In genomic region chr15:48975713-48976419, GRCh38 we compare ENCODE assay signal across 8 cellular contexts. TPM values are rescaled to one million over a fixed set of nuclear protein-coding genes. Genes with fewer than 3 reads are reported as not detected.
DNase-seq lines count a peak whose midpoint lies in the region; ATAC-seq, FAIRE-seq and TF ChIP-seq lines count a peak whose summit lies in the region.

No MANE protein-coding gene starts in this region.

- intact Hi-C loops in activated CD4-positive, alpha-beta T cell treated with anti-CD3 and anti-CD28 coated beads, Interleukin-2, amount 10 ng/mL, durations not matched to agents 24 days and 14 days (cut with micrococcal nuclease): loop anchor here (1.0 kb wide), 1 partner anchor 114 kb away; no protein-coding TSS in a partner anchor
- intact Hi-C loops in HepG2 (cut with micrococcal nuclease; ENCODE audit: unreplicated experiment): loop anchor here (2.0 kb wide), 2 partner anchors 113 to 171 kb away; no protein-coding TSS in a partner anchor

- ATAC-seq in GM18907 (IDR thresholded peaks at IDR 0.05; ENCODE audit: unreplicated experiment) (peak; percentile 92), HG03159 (IDR thresholded peaks at IDR 0.05; ENCODE audit: unreplicated experiment) (peak; percentile 93), HepG2 (peak; percentile 94)

- peaks cover 6% of the 10 kb centered on the region for H3K27me3 Mint-ChIP-seq in activated CD4-positive, alpha-beta T cell treated with anti-CD3 and anti-CD28 coated beads, Interleukin-2, amount 10 ng/mL, durations not matched to agents 24 days and 14 days

- FAIRE-seq in HepG2 (lab: Jason Lieb, UNC): no peak

- H3K4me3 ChIP-seq in HepG2 (replicated peaks in 1 of 3; ENCODE audit: insufficient read depth in 1 of 3, low read depth in 2 of 3, low read length in 3 of 3): peak overlapping the region; percentile 69 to 80 (median 71)

- H3K27ac ChIP-seq in HepG2 (ENCODE audit: extremely low read length, insufficient read depth, low read length): peak overlapping the region; percentile 51

- H3K4me1 ChIP-seq in HepG2 (ENCODE audit: insufficient read depth, low read length): peaks cover 18% of the 10 kb centered on the region

- in situ Hi-C loops in HepG2 (cut with HindIII; ENCODE audit: extremely low pct_ligation_motif_present, low pct_unique_long_range_greater_than_20kb): no loop called here

- TF ChIP-seq POLR2A in HepG2 (IDR thresholded peaks at IDR 0.05; ENCODE audit: insufficient read depth in 1 of 2, low read depth in 2 of 2, low read length in 2 of 2): peak in 1 of 2 experiments; percentile 14; a peak in 2 of 4 replicates

- H4K20me1 ChIP-seq in HepG2 (ENCODE audit: insufficient read depth, low read length): no peaks in the 10 kb centered on the region

- peak; percentile 76 for TF ChIP-seq CTCF in HepG2 (CRISPR knock-in tag; IDR thresholded peaks at IDR 0.05)

- peak; percentile 86 for DNase-seq in AG08395 (ENCODE audit: low spot score)
- DNase-seq in NCI-H446 (lab: John Stamatoyannopoulos, UW): peak; percentile 31 to 87
- DNase-seq in activated CD4-positive, alpha-beta T cell treated with anti-CD3 and anti-CD28 coated beads, Interleukin-2, amount 10 ng/mL, durations not matched to agents 24 days and 14 days: peak; percentile 95
- DNase-seq in dedifferentiated amniotic fluid mesenchymal stem cell (ENCODE audit: extremely low spot score): peak; percentile 66
- peak; percentile 65 for DNase-seq in HepG2 (ENCODE audit: low spot score)
- DNase-seq in stimulated activated CD4-positive, alpha-beta T cell treated with anti-CD3 and anti-CD28 coated beads, Interleukin-2, amount 100 ng/mL, for 4 hours (ENCODE audit: low read depth): peak; percentile 50

- H3K4me2 ChIP-seq in HepG2 (ENCODE audit: low read depth, low read length): peak overlapping the region; percentile 98

- H3K4me3 Mint-ChIP-seq in activated CD4-positive, alpha-beta T cell treated with anti-CD3 and anti-CD28 coated beads, Interleukin-2, amount 10 ng/mL, durations not matched to agents 24 days and 14 days: peak overlapping the region; percentile 68

- peak overlapping the region; percentile 97 for H2AFZ ChIP-seq in HepG2 (ENCODE audit: low read length)

- TF ChIP-seq RAD21 in HepG2 (CRISPR knock-in tag; IDR thresholded peaks at IDR 0.05): peak; percentile 57

- H3K36me3 ChIP-seq in HepG2 (replicated peaks in 1 of 2; ENCODE audit: control insufficient read depth in 1 of 2, insufficient read depth in 2 of 2, low read length in 2 of 2): no peaks in the 10 kb centered on the region

- no peaks in the 10 kb centered on the region for H3K36me3 Mint-ChIP-seq in activated CD4-positive, alpha-beta T cell treated with anti-CD3 and anti-CD28 coated beads, Interleukin-2, amount 10 ng/mL, durations not matched to agents 24 days and 14 days (ENCODE audit: low read depth)

- 0% methylated on average over 13 of the region's 50 CpGs for WGBS in HepG2 (ENCODE audit: low lambda C conversion rate)

- peaks cover 2% of the 10 kb centered on the region for H3K4me1 Mint-ChIP-seq in activated CD4-positive, alpha-beta T cell treated with anti-CD3 and anti-CD28 coated beads, Interleukin-2, amount 10 ng/mL, durations not matched to agents 24 days and 14 days

- BruUV-seq in HepG2 (replicated peaks; lab: Mats Ljungman, UMichigan): TSS peak; percentile 80

- peak overlapping the region; percentile 41 for H3K27ac Mint-ChIP-seq in activated CD4-positive, alpha-beta T cell treated with anti-CD3 and anti-CD28 coated beads, Interleukin-2, amount 10 ng/mL, durations not matched to agents 24 days and 14 days

- TF ChIP-seq EP300 in HepG2 (IDR thresholded peaks at IDR 0.05; ENCODE audit: low read depth in 2 of 2, low read length in 2 of 2): no peak; a peak in 1 of 4 replicates
- no peak for TF ChIP-seq EP300 in HepG2 (CRISPR knock-in tag; IDR thresholded peaks at IDR 0.05; ENCODE audit: borderline replicate concordance)

- peaks cover under 1% of the 10 kb centered on the region for H3K9me3 Mint-ChIP-seq in activated CD4-positive, alpha-beta T cell treated with anti-CD3 and anti-CD28 coated beads, Interleukin-2, amount 10 ng/mL, durations not matched to agents 24 days and 14 days

- H3K9me3 ChIP-seq in HepG2 (ENCODE audit: low read length): no peaks in the 10 kb centered on the region

- CTCF ChIA-PET in HepG2 (lab: Yijun Ruan, JAX; ENCODE audit: low intra/inter-chr PET ratio, low total read pairs): no interaction called here

- peak overlapping the region; percentile 73 for H3K9ac ChIP-seq in HepG2 (ENCODE audit: insufficient read depth, low read depth, low read length)

- no peaks in the 10 kb centered on the region for H3K79me2 ChIP-seq in HepG2 (ENCODE audit: insufficient read depth, low read length)

- POLR2A ChIA-PET in HepG2 (lab: Yijun Ruan, JAX): interaction anchor here (0.8 to 2.0 kb wide), 5 partner anchors 12 to 194 kb away, joined by 3 to 10 read pairs (median 4); partner anchors contain the start of genes CEP152, GALK2, SECISBP2L and SHC4

- peaks cover 3 to 6% of the 10 kb centered on the region in 2 experiments; a peak in 3 of 5 replicates for H3K27me3 ChIP-seq in HepG2 (ENCODE audit: control insufficient read depth in 1 of 2, insufficient read depth in 2 of 2, low read length in 2 of 2)

TF ChIP-seq in HepG2, 621 proteins besides CTCF, POLR2A, EP300 and RAD21 (continues in another document):
- TF ChIP-seq SKI (IDR thresholded peaks at IDR 0.05; ENCODE audit: partially characterized antibody) (peak; percentile 77), ZFP91 (CRISPR knock-in tag; IDR thresholded peaks at IDR 0.05; ENCODE audit: borderline replicate concordance) (peak; percentile 62; the same call in 1 of the 2 replicates)

RNA-seq across cellular contexts. Expression of gene SHC4, which starts 12.1 kb away (rescaled TPM):
- 20.4 and 21.2 TPM in 2 replicates for total RNA-seq in activated CD4-positive, alpha-beta T cell treated with anti-CD3 and anti-CD28 coated beads, Interleukin-2, amount 10 ng/mL, durations not matched to agents 24 days and 14 days
- total RNA-seq in HepG2 (2016; rRNA removed; fragmentation: Illumina TruSeq; extraction: Trizol): 0.04 TPM in 2 replicates
- not detected in 2 replicates for total RNA-seq in HepG2 (2016; cell fraction: cytosol; rRNA removed; fragmentation: Illumina TruSeq; extraction: Trizol; ENCODE audit: low read depth)
- total RNA-seq in HepG2 (2016; cell fraction: insoluble cytoplasmic fraction; rRNA removed; fragmentation: Illumina TruSeq; extraction: Trizol): not detected in 2 replicates
- not detected in 2 replicates for total RNA-seq in HepG2 (2016; cell fraction: membrane; rRNA removed; fragmentation: Illumina TruSeq; extraction: Trizol)
- not detected in 2 replicates for total RNA-seq in HepG2 (2016; cell fraction: nucleus; rRNA removed; fragmentation: Illumina TruSeq; extraction: Trizol)
- polyA plus RNA-seq in HepG2 (2011; rRNA removed): 0.01 TPM in 1 of 2 replicates, not detected in the other
- not detected in 2 replicates for polyA plus RNA-seq in HepG2 (2011; cell fraction: cytosol; rRNA removed)
- polyA plus RNA-seq in HepG2 (2011; cell fraction: nucleus; rRNA removed): 0.14 TPM in 1 of 2 replicates, not detected in the other
- not detected in 2 replicates for polyA plus RNA-seq in HepG2 (2012)
- polyA plus RNA-seq in HepG2 (2016; cell fraction: cytosol; fragmentation: Illumina TruSeq; extraction: Trizol; ENCODE audit: low read depth): not detected in 2 replicates
- not detected in 2 replicates for polyA plus RNA-seq in HepG2 (2016; cell fraction: insoluble cytoplasmic fraction; fragmentation: Illumina TruSeq; extraction: Trizol; ENCODE audit: low read depth)
- polyA plus RNA-seq in HepG2 (2016; cell fraction: membrane; fragmentation: Illumina TruSeq; extraction: Trizol; ENCODE audit: low read depth): not detected in 2 replicates
- polyA plus RNA-seq in HepG2 (2016; cell fraction: nucleus; fragmentation: Illumina TruSeq; extraction: Trizol; ENCODE audit: insufficient read depth, low read depth): not detected in 2 replicates
- 1.3 TPM in 1 of 2 replicates, not detected in the other for polyA minus RNA-seq in HepG2 (2011; rRNA and poly(A)+ RNA removed; ENCODE audit: low replicate concordance)
- polyA minus RNA-seq in HepG2 (2011; cell fraction: cytosol; rRNA and poly(A)+ RNA removed): not detected in 2 replicates
- polyA minus RNA-seq in HepG2 (2011; cell fraction: nucleus; rRNA and poly(A)+ RNA removed): not detected in 2 replicates

Comparison
In these comparisons a context has a peak if more than half of its experiments do, and no peak if none do; other contexts are left out.
1. Peak in every context shown above with its lines: DNase-seq, ATAC-seq, H3K4me3 ChIP-seq and H3K27ac ChIP-seq.
2. RNA of gene SHC4, which starts 12.1 kb away (total RNA-seq): 20.4 to 21.2 TPM in activated CD4-positive, alpha-beta T cell treated with anti-CD3 and anti-CD28 coated beads, Interleukin-2, amount 10 ng/mL, durations not matched to agents 24 days and 14 days; 0.04 TPM in HepG2; every median in the first group is over 10 times any median in the second.